Comparison of ENCODE assay signal across 22 cellular contexts in the genomic region with DNA sequence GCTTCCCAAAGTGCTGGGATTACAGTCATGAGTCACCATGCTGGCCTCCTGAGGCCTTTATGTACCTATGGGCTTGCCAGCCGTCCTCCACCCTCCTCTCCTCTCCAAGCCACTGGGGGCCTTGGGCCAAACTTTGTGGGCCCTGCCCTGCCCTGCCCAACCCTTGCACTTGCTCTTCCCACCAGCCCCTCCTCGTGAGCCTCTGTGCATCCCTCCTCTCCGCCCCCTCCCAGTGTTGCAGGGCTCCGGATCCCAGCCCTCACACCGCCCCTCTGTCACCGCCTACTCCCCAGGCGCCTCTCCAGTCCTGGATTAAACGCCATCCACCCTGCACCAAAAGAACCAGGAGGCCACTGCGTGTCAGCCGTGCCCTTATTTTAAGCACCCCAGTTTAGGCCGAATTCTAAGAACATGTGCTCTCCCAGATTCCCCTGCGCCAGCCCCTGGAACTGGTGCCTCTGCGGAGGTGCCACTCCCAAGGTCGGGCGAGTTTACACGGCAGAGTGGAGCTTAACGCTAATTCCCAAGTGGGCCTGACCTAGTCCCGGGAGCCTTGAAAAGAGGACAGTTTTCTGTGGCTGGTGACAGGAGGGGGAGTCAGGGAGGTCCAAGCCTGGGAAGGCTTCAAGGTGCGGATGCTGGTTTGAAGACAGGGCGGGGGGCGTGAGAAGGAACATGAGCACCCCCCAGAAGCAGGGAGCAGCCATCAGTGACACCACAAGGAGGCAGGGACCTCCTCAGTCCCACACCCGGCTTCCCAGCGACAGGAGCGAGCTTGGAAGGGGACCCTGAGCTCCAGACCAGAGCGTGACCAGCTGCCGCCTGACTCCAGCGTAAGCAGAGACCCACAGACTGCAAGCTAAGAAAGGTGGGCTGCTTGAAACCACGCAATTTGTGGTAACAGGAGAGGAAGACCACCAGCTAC. TPM values are rescaled to one million over a fixed set of nuclear protein-coding genes. Genes with fewer than 3 reads are reported as not detected.
DNase-seq lines count a peak whose midpoint lies in the region; ATAC-seq and TF ChIP-seq lines count a peak whose summit lies in the region.
"Had no signal": no experiment of that assay in that cellular context is flagged by ENCODE, and none has a peak within 500 bp of the region (broad histone marks: within the 10 kb centered on the region; RNA-seq: fewer than 3 reads in every experiment).

No MANE protein-coding gene starts in this region.

- H3K27me3 Mint-ChIP-seq in Calu3 (ENCODE audit: unreplicated experiment), result no peaks in the 10 kb centered on the region

- DNase-seq in Calu3, result no peak
- peak; percentile 57 for DNase-seq in H7
- peak; percentile 3 for DNase-seq in epidermal melanocyte (ENCODE audit: insufficient read length, low spot score)
- no peak for DNase-seq in mesenchymal stem cell
- DNase-seq in brain microvascular endothelial cell, result no peak
- no peak for DNase-seq in ecto neural progenitor cell (ENCODE audit: low spot score)
- DNase-seq: activated CD4-positive, alpha-beta T cell treated with anti-CD3 and anti-CD28 coated beads for 1 hour; body of pancreas; effector CD4-positive, alpha-beta T cell; HFFc6; KBM-7; sigmoid colon; stimulated activated CD4-positive, alpha-beta T cell treated with anti-CD3 and anti-CD28 coated beads, Interleukin-15, amount 100 ng/mL, for 24 hours; T-helper 1 cell; thyroid gland had no signal

- peaks cover 62% of the 10 kb centered on the region for H3K36me3 Mint-ChIP-seq in Calu3 (ENCODE audit: insufficient read depth, unreplicated experiment)

- BruUV-seq in Calu3 (replicated peaks; lab: Mats Ljungman, UMichigan), result no TSS peak

- no peak overlapping the region for H3K18ac ChIP-seq in mesenchymal stem cell (ENCODE audit: low read depth in 1 of 2, low read length in 2 of 2)

- H2BK120ac ChIP-seq in mesenchymal stem cell (ENCODE audit: low read depth, low read length), result no peak overlapping the region

- H3K4me2 ChIP-seq in mesenchymal stem cell (ENCODE audit: low read length, poor library complexity, severe bottlenecking), result no peak overlapping the region

- H2BK5ac ChIP-seq in mesenchymal stem cell (ENCODE audit: low read depth, low read length, poor library complexity, severe bottlenecking), result no peak overlapping the region

- no peak overlapping the region for H2BK15ac ChIP-seq in mesenchymal stem cell (ENCODE audit: low read depth, poor library complexity, severe bottlenecking)

- in situ Hi-C loops in brain microvascular endothelial cell (cut with HindIII; ENCODE audit: low pct_ligation_motif_present, low sequenced_read_pairs), result no loop called here

- no peak for ATAC-seq in GM18873 (IDR thresholded peaks at IDR 0.05; ENCODE audit: low FRiP score, unreplicated experiment)
- ATAC-seq: body of pancreas had no signal

- no peak overlapping the region for H4K8ac ChIP-seq in mesenchymal stem cell (ENCODE audit: low read length)

- CTCF ChIA-PET in Calu3 (lab: Charles Lee), result interaction anchor here (0.7 to 0.9 kb wide), 3 partner anchors 10 to 263 kb away, joined by 3 to 4 read pairs (median 3); no protein-coding TSS in a partner anchor

- H3K9me3 Mint-ChIP-seq in Calu3 (ENCODE audit: low read depth, unreplicated experiment), result no peaks in the 10 kb centered on the region
- H3K9me3 Mint-ChIP-seq: CD4-positive, alpha-beta memory T cell; HFFc6; neural crest cell; stimulated activated naive CD8-positive, alpha-beta T cell treated with anti-CD3 and anti-CD28 coated beads, Interleukin-15, Interleukin-2, amounts not matched to agents 100 ng/mL and 50 ng/mL, for 24 hours had no signal

- no peak overlapping the region for H2AFZ ChIP-seq in mesenchymal stem cell (ENCODE audit: low read depth, low read length)

- peak overlapping the region; percentile 3 for H2AK5ac ChIP-seq in mesenchymal stem cell (ENCODE audit: low read length, severe bottlenecking)

- peak overlapping the region; percentile 34 for H3K27ac Mint-ChIP-seq in Calu3 (ENCODE audit: unreplicated experiment)
- H3K27ac Mint-ChIP-seq: CD4-positive, alpha-beta memory T cell; HFFc6; stimulated activated naive CD8-positive, alpha-beta T cell treated with anti-CD3 and anti-CD28 coated beads, Interleukin-15, Interleukin-2, amounts not matched to agents 100 ng/mL and 50 ng/mL, for 24 hours had no signal

- no peak overlapping the region for H3K9ac ChIP-seq in mesenchymal stem cell (ENCODE audit: low read length)

- no peaks in the 10 kb centered on the region for H3K79me1 ChIP-seq in mesenchymal stem cell (replicated peaks; ENCODE audit: low read length, poor library complexity, severe bottlenecking)

- H3K4me3 ChIP-seq in H7 (ENCODE audit: insufficient read depth, low read depth, low read length) (no peak overlapping the region), mesenchymal stem cell (ENCODE audit: insufficient read depth in 1 of 2, low read depth in 1 of 2, low read length in 2 of 2) (no peak overlapping the region), brain microvascular endothelial cell (ENCODE audit: low read depth, low read length) (no peak overlapping the region)
- H3K4me3 ChIP-seq: body of pancreas, lung, sigmoid colon, SJSA1, thyroid gland had no signal

- peaks cover 15% of the 10 kb centered on the region for H3K4me1 Mint-ChIP-seq in Calu3 (ENCODE audit: low read depth, unreplicated experiment)

- H3K4ac ChIP-seq in mesenchymal stem cell (ENCODE audit: low read depth in 1 of 2, low read length in 2 of 2), result no peak overlapping the region

- WGBS in mesenchymal stem cell, result 86% methylated on average over 27 of the region's 28 CpGs

- peak overlapping the region; percentile 41 for H4K91ac ChIP-seq in mesenchymal stem cell (ENCODE audit: low read length)

- intact Hi-C loops in Calu3 (cut with micrococcal nuclease; ENCODE audit: unreplicated experiment), result no loop called here

- H2BK12ac ChIP-seq in mesenchymal stem cell (ENCODE audit: low read length in 2 of 2), result no peak overlapping the region

- no peaks in the 10 kb centered on the region for H3K9me3 ChIP-seq in mesenchymal stem cell (ENCODE audit: control insufficient read depth, low read length)
- H3K9me3 ChIP-seq: body of pancreas, sigmoid colon, SJSA1, thyroid gland had no signal

- no peak overlapping the region for H3K14ac ChIP-seq in mesenchymal stem cell (ENCODE audit: low read length in 2 of 2)

- H3K27ac ChIP-seq in mesenchymal stem cell (ENCODE audit: low read length, poor library complexity, severe bottlenecking), result no peak overlapping the region
- H3K27ac ChIP-seq in brain microvascular endothelial cell, result no peak overlapping the region
- H3K27ac ChIP-seq: body of pancreas, sigmoid colon, SJSA1, thyroid gland had no signal

- peaks cover 9% of the 10 kb centered on the region for H3K4me1 ChIP-seq in mesenchymal stem cell (ENCODE audit: control insufficient read depth, insufficient read depth, low read depth, low read length)
- H3K4me1 ChIP-seq: SJSA1 had no signal

- no peak for TF ChIP-seq CTCF in Calu3 (IDR thresholded peaks at IDR 0.05; ENCODE audit: unreplicated experiment)
- no peak for TF ChIP-seq CTCF in brain microvascular endothelial cell (IDR thresholded peaks at IDR 0.05; ENCODE audit: low read depth, low read length, missing control alignments)

- H3K36me3 ChIP-seq in H7 (replicated peaks; ENCODE audit: control insufficient read depth, insufficient read depth, low read length), result no peaks in the 10 kb centered on the region
- H3K36me3 ChIP-seq in mesenchymal stem cell (ENCODE audit: control insufficient read depth in 1 of 2, insufficient read depth in 2 of 2, low read depth in 1 of 2, low read length in 2 of 2), result no peaks in the 10 kb centered on the region
- no peaks in the 10 kb centered on the region for H3K36me3 ChIP-seq in brain microvascular endothelial cell (replicated peaks)
- H3K36me3 ChIP-seq: sigmoid colon, SJSA1, thyroid gland had no signal

- H3K27me3 ChIP-seq in H7 (ENCODE audit: control insufficient read depth, insufficient read depth, low read length) (no peaks in the 10 kb centered on the region; the same call in 1 of the 2 replicates), mesenchymal stem cell (ENCODE audit: control insufficient read depth in 1 of 2, insufficient read depth in 1 of 2, low read length in 2 of 2) (peaks cover 0 to 26% of the 10 kb centered on the region in 2 experiments), brain microvascular endothelial cell (replicated peaks) (no peaks in the 10 kb centered on the region)
- H3K27me3 ChIP-seq: body of pancreas, SJSA1, thyroid gland had no signal

- H3K23ac ChIP-seq in mesenchymal stem cell (ENCODE audit: low read length in 2 of 2), result no peak overlapping the region

- no peak overlapping the region for H3K4me3 Mint-ChIP-seq in Calu3 (ENCODE audit: low read depth, unreplicated experiment)
- H3K4me3 Mint-ChIP-seq: CD4-positive, alpha-beta memory T cell; HFFc6; neural crest cell; stimulated activated naive CD8-positive, alpha-beta T cell treated with anti-CD3 and anti-CD28 coated beads, Interleukin-15, Interleukin-2, amounts not matched to agents 100 ng/mL and 50 ng/mL, for 24 hours had no signal

RNA-seq across cellular contexts. Expression of gene CDCA4, which starts 21.2 kb away (rescaled TPM):
- 28.9 and 32.4 TPM in 2 replicates for total RNA-seq in Calu3 (2022)
- 99.0 and 111 TPM in 2 replicates for total RNA-seq in H7 (2014; rRNA removed; shearing (Covaris generic))
- 8.8 TPM for polyA plus RNA-seq in mesenchymal stem cell (2013, experiment 1 of 2)
- polyA plus RNA-seq in mesenchymal stem cell (2013, experiment 2 of 2), result 8.9 TPM

RNA-seq across cellular contexts. Expression of gene GPR132, which starts 23.1 kb away (rescaled TPM):
- total RNA-seq in Calu3 (2022), result 1.4 TPM in 2 replicates
- total RNA-seq in H7 (2014; rRNA removed; shearing (Covaris generic)), result not detected in 2 replicates
- polyA plus RNA-seq in mesenchymal stem cell (2013, experiment 1 of 2), result 0.03 TPM
- 0.01 TPM for polyA plus RNA-seq in mesenchymal stem cell (2013, experiment 2 of 2)
- total RNA-seq: NCI-H460, neural crest cell, SJSA1 had no signal

RNA-seq across cellular contexts. Expression of gene CLBA1, which starts 56.5 kb away (rescaled TPM):
- 12.8 and 13.8 TPM in 2 replicates for total RNA-seq in Calu3 (2022)
- total RNA-seq in H7 (2014; rRNA removed; shearing (Covaris generic)), result 3.5 and 3.7 TPM in 2 replicates
- 5.1 TPM for polyA plus RNA-seq in mesenchymal stem cell (2013, experiment 1 of 2)
- polyA plus RNA-seq in mesenchymal stem cell (2013, experiment 2 of 2), result 5.4 TPM

Comparison
In these comparisons a context has a peak if more than half of its experiments do, and no peak if none do; other contexts are left out.
1. DNase-seq: peak in H7 (single experiment) and epidermal melanocyte (single experiment); none in Calu3 (single experiment), mesenchymal stem cell (single experiment), brain microvascular endothelial cell (single experiment) and ecto neural progenitor cell (single experiment).